1 cellular context compared by ENCODE assay signal in the genomic region with DNA sequence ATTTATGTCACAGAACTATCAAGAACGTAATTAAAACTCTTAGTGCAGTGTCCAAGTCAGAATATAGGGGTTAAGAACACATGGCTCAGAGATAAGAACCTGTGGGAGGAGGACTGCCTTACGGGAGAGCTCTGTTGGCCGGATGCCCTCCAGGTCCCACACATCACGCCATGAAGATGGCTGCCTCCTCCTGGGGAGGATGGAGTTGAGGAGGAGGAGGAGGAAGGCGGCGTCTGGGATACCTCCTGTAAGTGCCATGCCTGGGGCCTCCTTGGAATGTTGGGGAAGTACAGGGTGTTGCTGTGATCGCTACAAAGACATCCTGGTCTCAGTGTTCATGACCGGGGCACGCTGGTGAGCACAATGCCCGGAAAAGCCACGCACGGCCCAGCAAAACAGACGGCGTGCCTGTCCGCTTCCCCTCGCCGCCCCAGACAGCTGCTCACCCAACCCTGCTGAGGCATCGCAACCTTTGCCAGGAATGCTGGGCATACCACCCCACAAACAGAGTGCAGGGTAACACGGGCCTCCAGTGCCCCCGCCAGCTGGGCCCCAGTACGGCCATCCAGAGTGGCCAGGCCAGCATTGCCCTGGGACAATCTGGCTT.
TF ChIP-seq lines count a peak whose summit lies in the region.

No MANE protein-coding gene starts in this region.

TF ChIP-seq in HEK293, 187 proteins besides CTCF, POLR2A, EP300 and RAD21 (continued from another document):
- TF ChIP-seq ZNF391 (tag by site-specific recombination; IDR thresholded peaks at IDR 0.05; ENCODE audit: borderline replicate concordance, low read depth) (no peak), ZSCAN16 (tag by site-specific recombination; IDR thresholded peaks at IDR 0.05) (no peak), ZFP37 (tag by site-specific recombination; IDR thresholded peaks at IDR 0.05) (no peak), ZNF202 (tag by site-specific recombination; IDR thresholded peaks at IDR 0.05; ENCODE audit: borderline replicate concordance) (no peak), ZBTB21 (tag by site-specific recombination; IDR thresholded peaks at IDR 0.05) (no peak), EGR2 (tag by site-specific recombination; IDR thresholded peaks at IDR 0.05; ENCODE audit: low read depth) (peak; percentile 48; the same call in 1 of the 2 replicates), RBAK (tag by site-specific recombination; IDR thresholded peaks at IDR 0.05) (no peak), ZFHX2 (tag by site-specific recombination; conservative IDR thresholded peaks at IDR 0.05) (0 out of 2 replicates have a peak, but pooled peaks have one; percentile 27), BCL11B (tag by site-specific recombination; IDR thresholded peaks at IDR 0.05; ENCODE audit: low read depth) (no peak), ZNF48 (tag by site-specific recombination; IDR thresholded peaks at IDR 0.05) (no peak), ZNF175 (tag by site-specific recombination; IDR thresholded peaks at IDR 0.05) (no peak)
- TF ChIP-seq, protein P1, sequence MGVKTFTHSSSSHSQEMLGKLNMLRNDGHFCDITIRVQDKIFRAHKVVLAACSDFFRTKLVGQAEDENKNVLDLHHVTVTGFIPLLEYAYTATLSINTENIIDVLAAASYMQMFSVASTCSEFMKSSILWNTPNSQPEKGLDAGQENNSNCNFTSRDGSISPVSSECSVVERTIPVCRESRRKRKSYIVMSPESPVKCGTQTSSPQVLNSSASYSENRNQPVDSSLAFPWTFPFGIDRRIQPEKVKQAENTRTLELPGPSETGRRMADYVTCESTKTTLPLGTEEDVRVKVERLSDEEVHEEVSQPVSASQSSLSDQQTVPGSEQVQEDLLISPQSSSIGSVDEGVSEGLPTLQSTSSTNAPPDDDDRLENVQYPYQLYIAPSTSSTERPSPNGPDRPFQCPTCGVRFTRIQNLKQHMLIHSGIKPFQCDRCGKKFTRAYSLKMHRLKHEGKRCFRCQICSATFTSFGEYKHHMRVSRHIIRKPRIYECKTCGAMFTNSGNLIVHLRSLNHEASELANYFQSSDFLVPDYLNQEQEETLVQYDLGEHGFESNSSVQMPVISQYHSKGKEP (tag by site-specific recombination; IDR thresholded peaks at IDR 0.05): no peak
TF ChIP-seq in HEK293: peak in this region for 2.
